Comparison of ENCODE assay signal across 9 cellular contexts in the genomic region with DNA sequence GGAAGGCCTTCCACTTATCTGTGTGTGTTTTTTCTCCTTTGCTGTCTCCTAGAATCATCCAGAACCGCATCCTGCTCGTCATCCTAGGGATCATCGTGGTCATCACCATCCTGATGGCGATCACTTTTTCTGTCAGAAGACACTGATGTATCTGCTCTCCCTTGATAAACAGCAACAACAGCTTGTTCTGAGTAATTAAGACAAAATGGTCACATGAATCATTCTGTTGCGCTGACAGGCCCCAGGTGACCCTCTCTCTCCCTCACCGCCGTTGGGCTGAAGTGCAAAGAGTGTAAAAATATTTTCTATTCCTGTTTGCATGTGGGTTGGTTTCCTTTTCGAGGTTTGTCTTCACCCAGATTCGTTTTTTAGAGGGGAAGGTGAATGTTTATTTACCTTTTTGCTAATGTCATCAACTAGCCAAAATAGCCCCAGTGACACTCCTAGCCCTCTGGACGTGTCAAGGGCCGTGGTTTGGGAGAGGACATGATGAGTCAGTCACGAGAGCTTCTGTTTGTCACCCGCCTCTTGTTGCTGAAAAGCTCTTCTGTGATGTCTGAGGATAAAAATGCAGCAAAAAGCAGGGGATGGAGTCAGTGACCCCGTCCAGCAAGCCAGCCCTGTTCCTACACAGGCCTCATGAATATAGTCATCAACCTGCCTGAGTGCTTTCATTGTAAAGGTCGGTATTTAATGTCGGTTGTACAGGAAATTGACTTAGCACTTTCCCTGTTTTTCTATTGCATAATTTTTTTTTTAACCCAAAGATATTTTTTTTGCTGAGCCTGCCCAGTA.
DNase-seq lines count a peak whose midpoint lies in the region; ATAC-seq, FAIRE-seq and TF ChIP-seq lines count a peak whose summit lies in the region.
"Had no signal": no experiment of that assay in that cellular context is flagged by ENCODE, and none has a peak within 500 bp of the region (broad histone marks: within the 10 kb centered on the region; RNA-seq: fewer than 3 reads in every experiment).

No MANE protein-coding gene starts in this region.

- peaks cover 3% of the 10 kb centered on the region for H3K36me3 Mint-ChIP-seq in astrocyte (ENCODE audit: low read depth, unreplicated experiment)

- intact Hi-C loops in Right ventricle myocardium superior (cut with DNase I): no loop called here

- H4K20me1 ChIP-seq in astrocyte (ENCODE audit: insufficient read depth, low read length): peaks cover 7% of the 10 kb centered on the region

- H3K4me1 Mint-ChIP-seq in astrocyte (ENCODE audit: low read depth, unreplicated experiment): peaks cover 60% of the 10 kb centered on the region

- H3K4me1 ChIP-seq in right atrium auricular region (no peaks in the 10 kb centered on the region), astrocyte (ENCODE audit: insufficient read depth, low read length) (peaks cover 25% of the 10 kb centered on the region)

- peak overlapping the region in 1 of 2 donors; percentile 3 for H3K27ac ChIP-seq in right atrium auricular region
- H3K27ac ChIP-seq in astrocyte (ENCODE audit: low read depth, low read length): no peak overlapping the region

- no peak overlapping the region for H3K4me3 Mint-ChIP-seq in astrocyte (ENCODE audit: unreplicated experiment)

- H3K4me3 ChIP-seq in right atrium auricular region (no peak overlapping the region), astrocyte (ENCODE audit: insufficient read depth, low read depth, low read length) (no peak overlapping the region)

- peak overlapping the region; percentile 64 for H3K4me2 ChIP-seq in astrocyte (ENCODE audit: low read length)

- H3K9ac ChIP-seq in astrocyte (ENCODE audit: low read length): no peak overlapping the region

- H3K79me2 ChIP-seq in astrocyte (ENCODE audit: insufficient read depth, low read length): no peaks in the 10 kb centered on the region

- peak overlapping the region; percentile 91 for H3K27ac Mint-ChIP-seq in astrocyte (ENCODE audit: unreplicated experiment)

- H3K9me3 ChIP-seq in right atrium auricular region (no peaks in the 10 kb centered on the region), astrocyte (ENCODE audit: insufficient read depth, low read depth, low read length) (no peaks in the 10 kb centered on the region)

- H3K9me3 Mint-ChIP-seq in astrocyte (ENCODE audit: unreplicated experiment): no peaks in the 10 kb centered on the region

- H3K27me3 ChIP-seq in right atrium auricular region: no peaks in the 10 kb centered on the region
- no peaks in the 10 kb centered on the region for H3K27me3 ChIP-seq in astrocyte (ENCODE audit: insufficient read depth, low read length)

- H3K27me3 Mint-ChIP-seq in astrocyte (ENCODE audit: low read depth, unreplicated experiment): no peaks in the 10 kb centered on the region

- no peak for FAIRE-seq in astrocyte (lab: Jason Lieb, UNC)
- FAIRE-seq in urothelium cell line (lab: Jason Lieb, UNC): no peak
- FAIRE-seq: colon had no signal

- TF ChIP-seq CTCF in right atrium auricular region (IDR thresholded peaks at IDR 0.05) (no peak), astrocyte (IDR thresholded peaks at IDR 0.05; ENCODE audit: insufficient read depth, low read depth, low read length) (no peak)

- DNase-seq in Right ventricle myocardium superior (no peak), right atrium auricular region (ENCODE audit: low spot score) (no peak), astrocyte (ENCODE audit: low read depth) (peak; percentile 74), kidney glomerular epithelial cell (lab: John Stamatoyannopoulos, UW) (peak; percentile 50), urothelium cell line (ENCODE audit: low spot score) (peak; percentile 53), medulla oblongata (ENCODE audit: extremely low spot score) (no peak), superior temporal gyrus (ENCODE audit: extremely low spot score) (no peak)

- ATAC-seq in Right ventricle myocardium superior (ENCODE audit: poor library complexity): peak; percentile 48
- no peak for ATAC-seq in HG02840 (IDR thresholded peaks at IDR 0.05; ENCODE audit: low FRiP score, unreplicated experiment)

- no peak overlapping the region for H2AFZ ChIP-seq in astrocyte (ENCODE audit: low read depth, low read length)

- no peaks in the 10 kb centered on the region for H3K36me3 ChIP-seq in right atrium auricular region
- H3K36me3 ChIP-seq in astrocyte (ENCODE audit: insufficient read depth, low read length): no peaks in the 10 kb centered on the region

Comparison
In these comparisons a context has a peak if more than half of its experiments do, and no peak if none do; other contexts are left out.
1. DNase-seq: peak in astrocyte (single experiment), kidney glomerular epithelial cell (single experiment) and urothelium cell line (single experiment); none in Right ventricle myocardium superior (single experiment), right atrium auricular region (single experiment), medulla oblongata (single experiment) and superior temporal gyrus (single experiment).